ENCODE assay signal across 8 cellular contexts in the genomic region with DNA sequence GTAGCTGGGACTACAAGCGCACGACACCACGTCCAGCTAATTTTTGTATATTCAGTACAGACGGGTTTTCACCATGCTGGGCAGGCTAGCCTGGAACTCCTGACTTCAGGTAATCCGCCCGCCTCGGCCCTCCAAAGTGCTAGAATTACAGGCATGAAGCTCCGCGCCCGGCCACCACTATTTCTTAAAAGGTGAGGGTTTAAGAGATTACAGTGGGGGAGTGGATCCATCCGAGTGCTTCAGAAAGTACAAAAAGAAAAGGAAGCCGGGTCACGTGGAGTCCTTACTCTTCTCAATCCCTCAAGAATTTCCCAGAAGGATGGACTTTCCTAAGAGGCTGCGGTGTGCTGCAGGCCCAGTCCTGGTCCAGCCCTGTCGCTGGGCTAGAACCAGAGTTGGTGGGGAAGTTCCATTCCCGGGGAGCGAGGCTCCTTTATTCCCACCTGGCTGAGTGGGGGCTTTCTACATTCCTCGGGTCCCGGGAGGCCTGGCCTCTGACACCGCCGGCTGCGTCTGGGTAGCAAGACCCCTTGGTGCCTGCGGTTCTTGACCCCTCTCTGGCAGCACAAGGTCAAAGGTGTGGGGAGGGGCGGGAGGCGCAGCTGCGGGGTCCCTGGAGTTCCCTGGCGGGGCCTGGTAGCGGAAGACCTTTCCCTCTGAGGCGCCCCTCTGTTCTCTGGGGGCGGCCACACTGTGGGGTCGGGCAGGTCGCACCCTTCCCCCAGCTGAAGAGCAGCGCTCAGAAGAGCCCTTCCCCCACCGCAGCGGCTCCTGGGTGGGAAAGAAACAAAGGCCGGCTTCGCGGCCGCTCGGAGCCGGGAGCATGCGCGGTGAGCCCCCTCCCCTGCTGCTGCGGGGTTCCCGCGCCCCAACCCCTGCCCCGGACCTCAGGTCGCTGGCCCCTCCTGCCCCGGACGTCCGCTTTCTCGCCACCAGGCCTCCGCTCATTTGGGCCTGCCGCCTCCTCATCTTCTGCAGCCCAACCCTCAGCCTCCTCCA.
DNase-seq lines count a peak whose midpoint lies in the region; ATAC-seq, FAIRE-seq and TF ChIP-seq lines count a peak whose summit lies in the region.
"Had no signal": no experiment of that assay in that cellular context is flagged by ENCODE, and none has a peak within 500 bp of the region (broad histone marks: within the 10 kb centered on the region; RNA-seq: fewer than 3 reads in every experiment).

No MANE protein-coding gene starts in this region.

- DNase-seq in T-helper 17 cell (no peak), ecto neural progenitor cell (ENCODE audit: low spot score) (peak; percentile 79), right lobe of liver (peak in 2 of 3 donors; percentile 51 to 52), D721Med (ENCODE audit: insufficient read length, low spot score) (no peak), NCI-H2081 treated with DMSO at 0.1 percent for 48 hours (lab: John Stamatoyannopoulos, UW) (no peak), GM19239 (ENCODE audit: insufficient read length, low spot score) (no peak)
- no peak for DNase-seq in stimulated activated naive B cell treated with anti-CD40 and anti-IgM and Interleukin-4, amounts not matched to agents 10 μg/mL and 1 μg/mL and 100 μg/mL, for 72 hours
- DNase-seq: Karpas-422 had no signal

- peak overlapping the region in 1 of 3 donors; percentile 12 for H3K4me3 ChIP-seq in right lobe of liver

- WGBS in right lobe of liver (ENCODE audit: insufficient coverage, low coverage, low lambda C conversion rate, missing lambda C conversion rate), result 71% methylated on average over 22 of the region's 54 CpGs

- FAIRE-seq in D721Med (lab: Jason Lieb, UNC) (no peak), GM19239 (lab: Jason Lieb, UNC) (no peak)

- H3K36me3 ChIP-seq in right lobe of liver, result no peaks in the 10 kb centered on the region

- H3K27me3 Mint-ChIP-seq in T-helper 17 cell, result no peaks in the 10 kb centered on the region
- no peaks in the 10 kb centered on the region for H3K27me3 Mint-ChIP-seq in stimulated activated naive B cell treated with anti-CD40 and anti-IgM and Interleukin-4, amounts not matched to agents 10 μg/mL and 1 μg/mL and 100 μg/mL, for 72 hours

- H3K4me3 Mint-ChIP-seq in T-helper 17 cell, result no peak overlapping the region
- H3K4me3 Mint-ChIP-seq in stimulated activated naive B cell treated with anti-CD40 and anti-IgM and Interleukin-4, amounts not matched to agents 10 μg/mL and 1 μg/mL and 100 μg/mL, for 72 hours, result peak overlapping the region in 1 of 2 donors; percentile 55

- no peak for TF ChIP-seq POLR2A in right lobe of liver (IDR thresholded peaks at IDR 0.05)

- H3K9me3 Mint-ChIP-seq in stimulated activated naive B cell treated with anti-CD40 and anti-IgM and Interleukin-4, amounts not matched to agents 10 μg/mL and 1 μg/mL and 100 μg/mL, for 72 hours, result no peaks in the 10 kb centered on the region

- H3K9me3 ChIP-seq in T-helper 17 cell (ENCODE audit: control insufficient read depth, low read length, poor library complexity, severe bottlenecking) (no peaks in the 10 kb centered on the region), right lobe of liver (no peaks in the 10 kb centered on the region)

- intact Hi-C loops in right lobe of liver (cut with DNase I), result loop anchor here in 1 of 2 donors (10.0 kb wide), 1 partner anchor 49 kb away; no protein-coding TSS in a partner anchor

- no peak for ATAC-seq in T-helper 17 cell
- peak; percentile 26 to 76 (median 46) for ATAC-seq in right lobe of liver
- ATAC-seq in stimulated activated naive B cell treated with anti-CD40 and anti-IgM and Interleukin-4, amounts not matched to agents 10 μg/mL and 1 μg/mL and 100 μg/mL, for 72 hours (replicated peaks), result no peak

- TF ChIP-seq CTCF in right lobe of liver (IDR thresholded peaks at IDR 0.05) (no peak), D721Med (IDR thresholded peaks at IDR 0.05; ENCODE audit: insufficient read depth, missing control alignments) (no peak)

- peaks cover 0 to 15% (median 0%) of the 10 kb centered on the region in 4 donors for H3K4me1 ChIP-seq in right lobe of liver

- no peaks in the 10 kb centered on the region for H3K27me3 ChIP-seq in right lobe of liver

- H3K36me3 Mint-ChIP-seq in T-helper 17 cell (ENCODE audit: low read depth), result peaks cover 2% of the 10 kb centered on the region
- H3K36me3 Mint-ChIP-seq in stimulated activated naive B cell treated with anti-CD40 and anti-IgM and Interleukin-4, amounts not matched to agents 10 μg/mL and 1 μg/mL and 100 μg/mL, for 72 hours, result peaks cover 22 to 36% of the 10 kb centered on the region in 2 donors

- H3K27ac ChIP-seq in right lobe of liver, result peak overlapping the region in 2 of 3 donors; percentile 26 to 40

- H3K4me1 Mint-ChIP-seq in T-helper 17 cell, result peaks cover 66% of the 10 kb centered on the region
- peaks cover 49 to 80% of the 10 kb centered on the region in 2 donors for H3K4me1 Mint-ChIP-seq in stimulated activated naive B cell treated with anti-CD40 and anti-IgM and Interleukin-4, amounts not matched to agents 10 μg/mL and 1 μg/mL and 100 μg/mL, for 72 hours

- H3K27ac Mint-ChIP-seq in T-helper 17 cell, result peak overlapping the region; percentile 93
- peak overlapping the region; percentile 85 for H3K27ac Mint-ChIP-seq in stimulated activated naive B cell treated with anti-CD40 and anti-IgM and Interleukin-4, amounts not matched to agents 10 μg/mL and 1 μg/mL and 100 μg/mL, for 72 hours

Comparison
In these comparisons a context has a peak if more than half of its experiments do, and no peak if none do; other contexts are left out.
1. ATAC-seq: peak in right lobe of liver (4 of 4); none in T-helper 17 cell (single experiment) and stimulated activated naive B cell treated with anti-CD40 and anti-IgM and Interleukin-4, amounts not matched to agents 10 μg/mL and 1 μg/mL and 100 μg/mL, for 72 hours (0 of 2).
2. DNase-seq: peak in ecto neural progenitor cell (single experiment) and right lobe of liver (2 of 3); none in T-helper 17 cell (0 of 3), stimulated activated naive B cell treated with anti-CD40 and anti-IgM and Interleukin-4, amounts not matched to agents 10 μg/mL and 1 μg/mL and 100 μg/mL, for 72 hours (single experiment), D721Med (single experiment), NCI-H2081 treated with DMSO at 0.1 percent for 48 hours (single experiment) and GM19239 (single experiment).